8 cellular contexts compared by ENCODE assay signal in the genomic region with DNA sequence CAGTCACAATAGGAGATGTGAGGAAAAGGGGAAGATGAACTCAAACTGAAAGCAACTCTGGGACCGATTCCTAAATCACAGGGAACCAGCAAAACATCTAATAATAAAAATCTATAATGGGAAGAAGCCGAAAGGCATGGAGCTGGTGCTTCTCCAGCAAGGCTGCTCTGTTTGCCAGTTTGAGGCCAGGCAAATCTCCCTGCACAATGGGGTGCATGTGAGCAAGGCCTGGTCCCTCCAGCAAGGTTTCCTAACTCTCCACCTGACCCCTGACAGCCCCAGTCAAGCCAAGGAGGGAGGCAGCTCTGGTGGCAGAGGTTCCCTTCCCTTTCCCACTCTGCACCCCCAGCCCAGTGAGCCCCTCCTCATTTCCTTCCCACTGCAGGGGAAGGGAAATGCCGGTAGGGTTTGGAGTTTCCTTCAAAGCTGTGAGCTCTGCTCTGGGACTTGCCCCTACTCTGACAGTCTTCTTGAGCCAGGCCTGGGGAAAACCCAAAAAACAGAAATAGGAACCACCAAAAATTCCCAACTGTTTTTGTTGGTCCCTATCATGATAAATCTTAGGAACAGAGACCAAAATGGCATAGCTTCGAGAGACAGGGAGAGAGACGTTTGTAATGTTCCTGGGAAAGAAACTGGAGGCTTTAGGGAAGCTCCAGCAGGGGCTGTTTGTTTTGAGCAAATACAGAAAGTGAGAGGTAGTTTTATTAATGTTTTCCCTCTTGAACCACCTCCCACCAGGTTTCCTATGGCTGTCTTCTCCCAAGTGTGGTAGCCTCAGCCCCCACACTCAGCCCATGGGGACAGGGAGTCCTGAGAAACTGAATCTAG. TPM values are rescaled to one million over a fixed set of nuclear protein-coding genes. Genes with fewer than 3 reads are reported as not detected.
DNase-seq lines count a peak whose midpoint lies in the region; ATAC-seq and TF ChIP-seq lines count a peak whose summit lies in the region.

No MANE protein-coding gene starts in this region.

- H3K27ac ChIP-seq in brain microvascular endothelial cell (peak overlapping the region; percentile 86), transverse colon (peak overlapping the region; percentile 82 to 90 (median 84))

- intact Hi-C loops in activated naive CD4-positive, alpha-beta T cell treated with anti-CD3 and anti-CD28 coated beads for 36 hours (cut with micrococcal nuclease), result loop anchor here (2.0 to 10.0 kb wide), 2 partner anchors 50 to 552 kb away; partner anchors contain the start of gene PRPF40B
- intact Hi-C loops in transverse colon (cut with DNase I; ENCODE audit: low total_unique reads), result loop anchor here (2.0 kb wide), 1 partner anchor 34 kb away; the partner anchor contains the start of gene FMNL3

- no peak for ATAC-seq in HG02763 (IDR thresholded peaks at IDR 0.05; ENCODE audit: unreplicated experiment)

- no peak overlapping the region for H3K4me3 ChIP-seq in brain microvascular endothelial cell (ENCODE audit: low read depth, low read length)
- no peak overlapping the region for H3K4me3 ChIP-seq in transverse colon

- peak overlapping the region; percentile 98 for H3K27ac Mint-ChIP-seq in activated naive CD4-positive, alpha-beta T cell treated with anti-CD3 and anti-CD28 coated beads for 36 hours

- CTCF ChIA-PET in activated naive CD4-positive, alpha-beta T cell treated with anti-CD3 and anti-CD28 coated beads for 36 hours (lab: Charles Lee), result interaction anchor here (1.3 to 5.4 kb wide), 7 partner anchors 9 to 41 kb away, joined by 3 to 54 read pairs (median 6); partner anchors contain the start of gene FMNL3

- no peaks in the 10 kb centered on the region for H3K27me3 ChIP-seq in brain microvascular endothelial cell (replicated peaks)
- no peaks in the 10 kb centered on the region for H3K27me3 ChIP-seq in transverse colon

- WGBS in transverse colon (ENCODE audit: low coverage in 1 of 2), 2 donors, result 47 to 58% methylated on average over 4 to 5 of the region's 5 CpGs

- H3K9me3 ChIP-seq in transverse colon, result no peaks in the 10 kb centered on the region

- no peaks in the 10 kb centered on the region for H3K36me3 ChIP-seq in brain microvascular endothelial cell (replicated peaks)
- no peaks in the 10 kb centered on the region for H3K36me3 ChIP-seq in transverse colon

- peaks cover 32 to 54% (median 44%) of the 10 kb centered on the region in 4 donors for H3K4me1 ChIP-seq in transverse colon

- H3K4me1 Mint-ChIP-seq in activated naive CD4-positive, alpha-beta T cell treated with anti-CD3 and anti-CD28 coated beads for 36 hours (ENCODE audit: low read depth), result peaks cover 93% of the 10 kb centered on the region

- TF ChIP-seq CTCF in brain microvascular endothelial cell (IDR thresholded peaks at IDR 0.05; ENCODE audit: low read depth, low read length, missing control alignments) (no peak), transverse colon (IDR thresholded peaks at IDR 0.05) (no peak)

- no peaks in the 10 kb centered on the region for H3K36me3 Mint-ChIP-seq in activated naive CD4-positive, alpha-beta T cell treated with anti-CD3 and anti-CD28 coated beads for 36 hours (ENCODE audit: low read depth)

- no peak for TF ChIP-seq POLR2A in transverse colon (IDR thresholded peaks at IDR 0.05)

- H3K4me3 Mint-ChIP-seq in activated naive CD4-positive, alpha-beta T cell treated with anti-CD3 and anti-CD28 coated beads for 36 hours, result peak overlapping the region; percentile 30

- no peak for TF ChIP-seq EP300 in transverse colon (IDR thresholded peaks at IDR 0.05; ENCODE audit: low read depth)

- no peaks in the 10 kb centered on the region for H3K9me3 Mint-ChIP-seq in activated naive CD4-positive, alpha-beta T cell treated with anti-CD3 and anti-CD28 coated beads for 36 hours

- no peak for DNase-seq in activated naive CD4-positive, alpha-beta T cell treated with anti-CD3 and anti-CD28 coated beads for 36 hours
- DNase-seq in activated naive CD4-positive, alpha-beta T cell (lab: John Stamatoyannopoulos, UW), result no peak
- DNase-seq in brain microvascular endothelial cell (no peak), midbrain (lab: John Stamatoyannopoulos, UW) (peak; percentile 31), transverse colon (no peak), NOMO-1 treated with dmso at 0.1 percent for 144 hours (lab: John Stamatoyannopoulos, UW; ENCODE audit: unreplicated experiment) (no peak), H4 (ENCODE audit: low spot score) (no peak)

- in situ Hi-C loops in brain microvascular endothelial cell (cut with HindIII; ENCODE audit: low pct_ligation_motif_present, low sequenced_read_pairs), result no loop called here
- in situ Hi-C loops in transverse colon (cut with MboI; ENCODE audit: low pct_ligation_motif_present in 1 of 4, low pct_unique_long_range_greater_than_20kb in 1 of 4, low sequenced_read_pairs in 3 of 4), result no loop called here

- H3K27me3 Mint-ChIP-seq in activated naive CD4-positive, alpha-beta T cell treated with anti-CD3 and anti-CD28 coated beads for 36 hours (ENCODE audit: low read depth), result no peaks in the 10 kb centered on the region

RNA-seq across cellular contexts. Expression of gene FMNL3, which starts 34.6 kb away (rescaled TPM):
- 10 to 100 TPM; 20.0 to 20.7 TPM for total RNA-seq in activated naive CD4-positive, alpha-beta T cell treated with anti-CD3 and anti-CD28 coated beads for 36 hours
- total RNA-seq in transverse colon, result 10 to 100 TPM in 1 of 4 donors, 1 to 10 TPM in 3; 5.3 to 16.5 (median 8.2) TPM
- 9.1 and 10.6 TPM in 2 replicates for total RNA-seq in H4 (2014; rRNA removed; shearing (Covaris generic))

RNA-seq across cellular contexts. Expression of gene PRPF40B, which starts 49.2 kb away (rescaled TPM):
- total RNA-seq in activated naive CD4-positive, alpha-beta T cell treated with anti-CD3 and anti-CD28 coated beads for 36 hours, result 1 to 10 TPM; 7.2 to 7.7 TPM
- total RNA-seq in transverse colon, result 10 to 100 TPM in 2 of 4 donors, 1 to 10 TPM in 2; 3.7 to 12.7 (median 8.7) TPM
- total RNA-seq in H4 (2014; rRNA removed; shearing (Covaris generic)), result 5.8 and 9.8 TPM in 2 replicates
